8 cellular contexts compared by ENCODE assay signal in genomic region chr9:34123682-34124081, GRCh38. TPM values are rescaled to one million over a fixed set of nuclear protein-coding genes. Genes with fewer than 3 reads are reported as not detected.
DNase-seq lines count a peak whose midpoint lies in the region; ATAC-seq and TF ChIP-seq lines count a peak whose summit lies in the region.

No MANE protein-coding gene starts in this region.

- H3K4me1 Mint-ChIP-seq in activated CD8-positive, alpha-beta memory T cell treated with anti-CD3 and anti-CD28 coated beads, Interleukin-2, amount 10 ng/mL, durations not matched to agents 7 days and 5 days, result peaks cover 42% of the 10 kb centered on the region
- peaks cover 62% of the 10 kb centered on the region for H3K4me1 Mint-ChIP-seq in central memory CD8-positive, alpha-beta T cell
- peaks cover 36 to 70% of the 10 kb centered on the region in 2 donors for H3K4me1 Mint-ChIP-seq in stimulated activated naive B cell treated with anti-CD40 and anti-IgM and Interleukin-4, amounts not matched to agents 10 μg/mL and 1 μg/mL and 100 μg/mL, for 72 hours

- H3K27ac ChIP-seq in foreskin keratinocyte, result no peak overlapping the region

- H3K4me1 ChIP-seq in foreskin keratinocyte, result peaks cover 14% of the 10 kb centered on the region

- H3K4me3 Mint-ChIP-seq in activated CD8-positive, alpha-beta memory T cell treated with anti-CD3 and anti-CD28 coated beads, Interleukin-2, amount 10 ng/mL, durations not matched to agents 7 days and 5 days, result peak overlapping the region; percentile 99
- peak overlapping the region; percentile 92 for H3K4me3 Mint-ChIP-seq in central memory CD8-positive, alpha-beta T cell
- peak overlapping the region; percentile 60 to 72 for H3K4me3 Mint-ChIP-seq in stimulated activated naive B cell treated with anti-CD40 and anti-IgM and Interleukin-4, amounts not matched to agents 10 μg/mL and 1 μg/mL and 100 μg/mL, for 72 hours

- CTCF ChIA-PET in activated CD8-positive, alpha-beta memory T cell treated with anti-CD3 and anti-CD28 coated beads, Interleukin-2, amount 10 ng/mL, durations not matched to agents 7 days and 5 days (lab: Charles Lee), result interaction anchor here (0.6 to 1.1 kb wide), 3 partner anchors 55 to 177 kb away, joined by 3 read pairs; partner anchors contain the start of gene UBAP1

- peak overlapping the region; percentile 96 for H3K27ac Mint-ChIP-seq in activated CD8-positive, alpha-beta memory T cell treated with anti-CD3 and anti-CD28 coated beads, Interleukin-2, amount 10 ng/mL, durations not matched to agents 7 days and 5 days
- peak overlapping the region; percentile 97 for H3K27ac Mint-ChIP-seq in central memory CD8-positive, alpha-beta T cell (ENCODE audit: low read depth)
- peak overlapping the region; percentile 77 for H3K27ac Mint-ChIP-seq in stimulated activated naive B cell treated with anti-CD40 and anti-IgM and Interleukin-4, amounts not matched to agents 10 μg/mL and 1 μg/mL and 100 μg/mL, for 72 hours

- peaks cover 45% of the 10 kb centered on the region for H3K36me3 Mint-ChIP-seq in activated CD8-positive, alpha-beta memory T cell treated with anti-CD3 and anti-CD28 coated beads, Interleukin-2, amount 10 ng/mL, durations not matched to agents 7 days and 5 days
- peaks cover 47% of the 10 kb centered on the region for H3K36me3 Mint-ChIP-seq in central memory CD8-positive, alpha-beta T cell (ENCODE audit: insufficient read depth)
- peaks cover 20 to 37% of the 10 kb centered on the region in 2 donors for H3K36me3 Mint-ChIP-seq in stimulated activated naive B cell treated with anti-CD40 and anti-IgM and Interleukin-4, amounts not matched to agents 10 μg/mL and 1 μg/mL and 100 μg/mL, for 72 hours

- no peaks in the 10 kb centered on the region for H3K27me3 ChIP-seq in foreskin keratinocyte

- DNase-seq in activated CD8-positive, alpha-beta memory T cell treated with anti-CD3 and anti-CD28 coated beads, Interleukin-2, amount 10 ng/mL, durations not matched to agents 7 days and 5 days, result peak; percentile 72
- DNase-seq in activated CD8-positive, alpha-beta memory T cell treated with anti-CD3 and anti-CD28 coated beads for 24 hours, result no peak
- DNase-seq in MV-4-11 (lab: John Stamatoyannopoulos, UW), result peak; percentile 100
- DNase-seq in central memory CD8-positive, alpha-beta T cell (ENCODE audit: low spot score in 2 of 2), result no peak
- DNase-seq in stimulated activated naive B cell treated with anti-CD40 and anti-IgM and Interleukin-4, amounts not matched to agents 10 μg/mL and 1 μg/mL and 100 μg/mL, for 72 hours, result peak; percentile 64
- DNase-seq in activated gamma-delta T cell treated with Interleukin-2 at 50 U/mL for 16 hours, result no peak
- DNase-seq in foreskin keratinocyte, result no peak
- no peak for DNase-seq in HuH-7.5 (ENCODE audit: low spot score)

- H3K9me3 Mint-ChIP-seq in activated CD8-positive, alpha-beta memory T cell treated with anti-CD3 and anti-CD28 coated beads, Interleukin-2, amount 10 ng/mL, durations not matched to agents 7 days and 5 days (ENCODE audit: low read depth), result no peaks in the 10 kb centered on the region
- H3K9me3 Mint-ChIP-seq in central memory CD8-positive, alpha-beta T cell, result no peaks in the 10 kb centered on the region
- peaks cover 0 to 2% of the 10 kb centered on the region in 2 donors for H3K9me3 Mint-ChIP-seq in stimulated activated naive B cell treated with anti-CD40 and anti-IgM and Interleukin-4, amounts not matched to agents 10 μg/mL and 1 μg/mL and 100 μg/mL, for 72 hours

- H3K27me3 Mint-ChIP-seq in activated CD8-positive, alpha-beta memory T cell treated with anti-CD3 and anti-CD28 coated beads, Interleukin-2, amount 10 ng/mL, durations not matched to agents 7 days and 5 days, result no peaks in the 10 kb centered on the region
- H3K27me3 Mint-ChIP-seq in central memory CD8-positive, alpha-beta T cell, result no peaks in the 10 kb centered on the region
- peaks cover 50 to 69% of the 10 kb centered on the region in 2 donors for H3K27me3 Mint-ChIP-seq in stimulated activated naive B cell treated with anti-CD40 and anti-IgM and Interleukin-4, amounts not matched to agents 10 μg/mL and 1 μg/mL and 100 μg/mL, for 72 hours

- no peak for ATAC-seq in activated CD8-positive, alpha-beta memory T cell treated with anti-CD3 and anti-CD28 coated beads, Interleukin-2, amount 10 ng/mL, durations not matched to agents 7 days and 5 days
- no peak for ATAC-seq in central memory CD8-positive, alpha-beta T cell (replicated peaks; ENCODE audit: extremely low read depth, poor library complexity, severe bottlenecking)
- peak; percentile 83 to 86 for ATAC-seq in stimulated activated naive B cell treated with anti-CD40 and anti-IgM and Interleukin-4, amounts not matched to agents 10 μg/mL and 1 μg/mL and 100 μg/mL, for 72 hours (replicated peaks)
- ATAC-seq in foreskin keratinocyte, result no peak

- TF ChIP-seq CTCF in foreskin keratinocyte (conservative IDR thresholded peaks at IDR 0.05), result no peak

RNA-seq across cellular contexts. Expression of gene DCAF12, which starts 2.8 kb away (rescaled TPM):
- 10 to 100 TPM; 48.4 to 58.9 TPM for total RNA-seq in activated CD8-positive, alpha-beta memory T cell treated with anti-CD3 and anti-CD28 coated beads, Interleukin-2, amount 10 ng/mL, durations not matched to agents 7 days and 5 days
- 29.6 and 31.0 TPM in 2 replicates for total RNA-seq in foreskin keratinocyte
- polyA plus RNA-seq in foreskin keratinocyte, result 12.8 and 15.7 TPM in 2 replicates

RNA-seq across cellular contexts. Expression of gene UBAP1, which starts 55.2 kb away (rescaled TPM):
- 10 to 100 TPM; 36.3 to 41.0 TPM for total RNA-seq in activated CD8-positive, alpha-beta memory T cell treated with anti-CD3 and anti-CD28 coated beads, Interleukin-2, amount 10 ng/mL, durations not matched to agents 7 days and 5 days
- 40.5 and 46.9 TPM in 2 replicates for total RNA-seq in foreskin keratinocyte
- polyA plus RNA-seq in foreskin keratinocyte, result 33.9 and 36.6 TPM in 2 replicates

Comparison
In these comparisons a context has a peak if more than half of its experiments do, and no peak if none do; other contexts are left out.
1. DNase-seq: peak in activated CD8-positive, alpha-beta memory T cell treated with anti-CD3 and anti-CD28 coated beads, Interleukin-2, amount 10 ng/mL, durations not matched to agents 7 days and 5 days (single experiment), MV-4-11 (single experiment) and stimulated activated naive B cell treated with anti-CD40 and anti-IgM and Interleukin-4, amounts not matched to agents 10 μg/mL and 1 μg/mL and 100 μg/mL, for 72 hours (single experiment); none in activated CD8-positive, alpha-beta memory T cell treated with anti-CD3 and anti-CD28 coated beads for 24 hours (single experiment), central memory CD8-positive, alpha-beta T cell (0 of 2), activated gamma-delta T cell treated with Interleukin-2 at 50 U/mL for 16 hours (single experiment), foreskin keratinocyte (0 of 2) and HuH-7.5 (single experiment).
2. ATAC-seq: peak in stimulated activated naive B cell treated with anti-CD40 and anti-IgM and Interleukin-4, amounts not matched to agents 10 μg/mL and 1 μg/mL and 100 μg/mL, for 72 hours (2 of 2); none in activated CD8-positive, alpha-beta memory T cell treated with anti-CD3 and anti-CD28 coated beads, Interleukin-2, amount 10 ng/mL, durations not matched to agents 7 days and 5 days (single experiment), central memory CD8-positive, alpha-beta T cell (single experiment) and foreskin keratinocyte (single experiment).
3. Peak in every context shown above with its lines, with median percentiles within 50 percentile points of each other: H3K27ac Mint-ChIP-seq and H3K4me3 Mint-ChIP-seq.